ENCODE assay signal across 8 cellular contexts in genomic region chr12:1204581-1205121, GRCh38.
DNase-seq lines count a peak whose midpoint lies in the region; ATAC-seq, FAIRE-seq and TF ChIP-seq lines count a peak whose summit lies in the region.

No MANE protein-coding gene starts in this region.

- no peaks in the 10 kb centered on the region for H3K36me3 ChIP-seq in kidney (ENCODE audit: control insufficient read depth in 1 of 2, insufficient read depth in 2 of 2, low read length in 2 of 2)

- peaks cover 11% of the 10 kb centered on the region for H3K36me3 Mint-ChIP-seq in activated CD4-positive, alpha-beta T cell treated with anti-CD3 and anti-CD28 coated beads, Interleukin-2, amount 10 ng/mL, durations not matched to agents 7 days and 5 days (ENCODE audit: low read depth)

- POLR2A ChIA-PET in activated CD4-positive, alpha-beta T cell treated with anti-CD3 and anti-CD28 coated beads, Interleukin-2, amount 10 ng/mL, durations not matched to agents 7 days and 5 days (lab: Charles Lee): no interaction called here
- POLR2A ChIA-PET in HEK293T (lab: Yijun Ruan, JAX): no interaction called here

- H3K9ac ChIP-seq in kidney (ENCODE audit: low read length in 2 of 2): peak overlapping the region in 1 of 2 donors; percentile 43

- H3K4me1 ChIP-seq in kidney (ENCODE audit: control insufficient read depth in 1 of 2, insufficient read depth in 1 of 2, low read depth in 1 of 2, low read length in 2 of 2): no peaks in the 10 kb centered on the region

- ATAC-seq in HG03039 (IDR thresholded peaks at IDR 0.05; ENCODE audit: unreplicated experiment) (peak; percentile 48), left colon (no peak)

- no peak for TF ChIP-seq CTCF in VCaP (conservative IDR thresholded peaks at IDR 0.05)
- no peak for TF ChIP-seq CTCF in kidney (IDR thresholded peaks at IDR 0.05; ENCODE audit: borderline replicate concordance, extremely low read depth, insufficient read depth)
- TF ChIP-seq CTCF in D721Med (IDR thresholded peaks at IDR 0.05; ENCODE audit: insufficient read depth, missing control alignments): no peak

- H3K27me3 Mint-ChIP-seq in activated CD4-positive, alpha-beta T cell treated with anti-CD3 and anti-CD28 coated beads, Interleukin-2, amount 10 ng/mL, durations not matched to agents 7 days and 5 days: no peaks in the 10 kb centered on the region

- no peaks in the 10 kb centered on the region for H3K9me3 Mint-ChIP-seq in activated CD4-positive, alpha-beta T cell treated with anti-CD3 and anti-CD28 coated beads, Interleukin-2, amount 10 ng/mL, durations not matched to agents 7 days and 5 days

- no peak overlapping the region for H3K27ac Mint-ChIP-seq in activated CD4-positive, alpha-beta T cell treated with anti-CD3 and anti-CD28 coated beads, Interleukin-2, amount 10 ng/mL, durations not matched to agents 7 days and 5 days

- peak overlapping the region; percentile 38 to 60 for H3K4me3 ChIP-seq in kidney (ENCODE audit: low read length in 2 of 2)

- intact Hi-C loops in kidney (cut with DNase I) (no loop called here), left colon (cut with DNase I, micrococcal nuclease) (no loop called here)

- peak overlapping the region; percentile 56 for H3K27ac ChIP-seq in VCaP
- peak overlapping the region in 1 of 2 donors; percentile 72 for H3K27ac ChIP-seq in kidney (ENCODE audit: low read depth in 2 of 2, low read length in 2 of 2)

- peak; percentile 30 for DNase-seq in activated CD4-positive, alpha-beta T cell treated with anti-CD3 and anti-CD28 coated beads, Interleukin-2, amount 10 ng/mL, durations not matched to agents 7 days and 5 days
- no peak for DNase-seq in activated CD4-positive, alpha-beta T cell treated with anti-CD3 and anti-CD28 coated beads, Interleukin-2, amount 50 U/mL, for 1 hour
- DNase-seq in kidney: no peak
- no peak for DNase-seq in HEK293T (ENCODE audit: extremely low spot score)
- no peak for DNase-seq in left colon
- DNase-seq in D721Med (ENCODE audit: insufficient read length, low spot score): no peak

- H3K4me1 Mint-ChIP-seq in activated CD4-positive, alpha-beta T cell treated with anti-CD3 and anti-CD28 coated beads, Interleukin-2, amount 10 ng/mL, durations not matched to agents 7 days and 5 days: peaks cover 19% of the 10 kb centered on the region

- no peaks in the 10 kb centered on the region for H3K9me3 ChIP-seq in kidney (ENCODE audit: control insufficient read depth in 1 of 2, low read length in 2 of 2)

- FAIRE-seq in kidney (lab: Jason Lieb, UNC): no peak
- no peak for FAIRE-seq in D721Med (lab: Jason Lieb, UNC)

- no peak overlapping the region for H3K4me3 Mint-ChIP-seq in activated CD4-positive, alpha-beta T cell treated with anti-CD3 and anti-CD28 coated beads, Interleukin-2, amount 10 ng/mL, durations not matched to agents 7 days and 5 days

- CTCF ChIA-PET in activated CD4-positive, alpha-beta T cell treated with anti-CD3 and anti-CD28 coated beads, Interleukin-2, amount 10 ng/mL, durations not matched to agents 7 days and 5 days (lab: Charles Lee): no interaction called here
- CTCF ChIA-PET in HEK293T (lab: Yijun Ruan, JAX): no interaction called here

TF ChIP-seq in HEK293T, 16 proteins besides CTCF, POLR2A, EP300 and RAD21:
- no peak for TF ChIP-seq SUZ12 (IDR thresholded peaks at IDR 0.05)
- TF ChIP-seq L3MBTL2 (conservative IDR thresholded peaks at IDR 0.05): no peak
- TF ChIP-seq ARNT (IDR thresholded peaks at IDR 0.05): no peak
- TF ChIP-seq PKNOX1 (IDR thresholded peaks at IDR 0.05): no peak
- TF ChIP-seq NFRKB (IDR thresholded peaks at IDR 0.05): no peak
- no peak for TF ChIP-seq CTBP1 (IDR thresholded peaks at IDR 0.05; ENCODE audit: borderline replicate concordance)
- no peak for TF ChIP-seq ZNF384 (IDR thresholded peaks at IDR 0.05)
- TF ChIP-seq HDGF (IDR thresholded peaks at IDR 0.05; ENCODE audit: borderline replicate concordance): no peak
- TF ChIP-seq SP1 (IDR thresholded peaks at IDR 0.05): no peak
- TF ChIP-seq FOXM1 (IDR thresholded peaks at IDR 0.05; ENCODE audit: borderline replicate concordance): no peak
- TF ChIP-seq LEF1 (IDR thresholded peaks at IDR 0.05; ENCODE audit: borderline replicate concordance): no peak
- TF ChIP-seq BHLHE40 (IDR thresholded peaks at IDR 0.05; ENCODE audit: borderline replicate concordance): no peak
- TF ChIP-seq FOXK2 (IDR thresholded peaks at IDR 0.05): no peak
- no peak for TF ChIP-seq FOXA1 (IDR thresholded peaks at IDR 0.05)
- TF ChIP-seq ELF4 (IDR thresholded peaks at IDR 0.05): no peak
- no peak for TF ChIP-seq TARDBP (IDR thresholded peaks at IDR 0.05)
TF ChIP-seq in HEK293T: peak in this region for 0.
